In genomic region chr2:233421091-233421816, GRCh38 we compare ENCODE assay signal across 10 cellular contexts.
DNase-seq lines count a peak whose midpoint lies in the region; ATAC-seq and TF ChIP-seq lines count a peak whose summit lies in the region.
"Had no signal": no experiment of that assay in that cellular context is flagged by ENCODE, and none has a peak within 500 bp of the region (broad histone marks: within the 10 kb centered on the region; RNA-seq: fewer than 3 reads in every experiment).

No MANE protein-coding gene starts in this region.

- peaks cover 14% of the 10 kb centered on the region for H3K36me3 Mint-ChIP-seq in activated T-helper 17 cell treated with anti-CD3 and anti-CD28 coated beads, Interleukin-2, amount 50 U/mL, for 72 hours (ENCODE audit: low read depth)

- H3K9me3 Mint-ChIP-seq in activated T-helper 17 cell treated with anti-CD3 and anti-CD28 coated beads, Interleukin-2, amount 50 U/mL, for 72 hours = no peaks in the 10 kb centered on the region

- 63% methylated on average over 14 of the region's 14 CpGs for WGBS in right cardiac atrium

- no peak for TF ChIP-seq CTCF in upper lobe of right lung (IDR thresholded peaks at IDR 0.05)

- H3K27me3 Mint-ChIP-seq in activated T-helper 17 cell treated with anti-CD3 and anti-CD28 coated beads, Interleukin-2, amount 50 U/mL, for 72 hours = no peaks in the 10 kb centered on the region

- ATAC-seq in right cardiac atrium (no peak), Right ventricle myocardium superior (ENCODE audit: poor library complexity) (no peak), upper lobe of right lung (no peak), GM21825 (IDR thresholded peaks at IDR 0.05; ENCODE audit: unreplicated experiment) (no peak)
- ATAC-seq in activated T-helper 17 cell treated with anti-CD3 and anti-CD28 coated beads, Interleukin-2, amount 50 U/mL, for 72 hours (replicated peaks) = no peak

- H3K27me3 ChIP-seq in right cardiac atrium (ENCODE audit: control insufficient read depth, insufficient read depth) (no peaks in the 10 kb centered on the region), mucosa of stomach (ENCODE audit: control insufficient read depth, insufficient read depth, low read length) (no peaks in the 10 kb centered on the region), upper lobe of right lung (no peaks in the 10 kb centered on the region)

- H3K4me3 ChIP-seq in right cardiac atrium (ENCODE audit: low read length) (peak overlapping the region; percentile 52), mucosa of stomach (ENCODE audit: low read length) (peak overlapping the region; percentile 5), upper lobe of right lung (no peak overlapping the region)

- peaks cover 65% of the 10 kb centered on the region for H3K4me1 Mint-ChIP-seq in activated T-helper 17 cell treated with anti-CD3 and anti-CD28 coated beads, Interleukin-2, amount 50 U/mL, for 72 hours

- DNase-seq in right cardiac atrium (peak in 1 of 3 donors; percentile 32), Right ventricle myocardium superior (no peak), upper lobe of right lung (peak; percentile 48), kidney tubule cell (ENCODE audit: low spot score) (no peak), NCI-H446 treated with DMSO at 0.1 percent for 48 hours (lab: John Stamatoyannopoulos, UW) (no peak)
- DNase-seq: erythroblast had no signal

- peak overlapping the region; percentile 94 for H3K27ac Mint-ChIP-seq in activated T-helper 17 cell treated with anti-CD3 and anti-CD28 coated beads, Interleukin-2, amount 50 U/mL, for 72 hours

- intact Hi-C loops in right cardiac atrium (cut with DNase I) (no loop called here), Right ventricle myocardium superior (cut with DNase I) (no loop called here), upper lobe of right lung (cut with DNase I) (no loop called here)

- peaks cover 11% of the 10 kb centered on the region for H3K4me1 ChIP-seq in right cardiac atrium (ENCODE audit: control insufficient read depth, insufficient read depth, low read length)
- H3K4me1 ChIP-seq in mucosa of stomach (ENCODE audit: control insufficient read depth, insufficient read depth, low read length) = peaks cover 81% of the 10 kb centered on the region
- peaks cover 42% of the 10 kb centered on the region for H3K4me1 ChIP-seq in upper lobe of right lung
- H3K4me1 ChIP-seq: parathyroid adenoma had no signal

- H3K9me3 ChIP-seq in right cardiac atrium (ENCODE audit: control insufficient read depth, low read length) (no peaks in the 10 kb centered on the region), mucosa of stomach (ENCODE audit: control insufficient read depth, low read length) (no peaks in the 10 kb centered on the region), upper lobe of right lung (no peaks in the 10 kb centered on the region)

- peak overlapping the region; percentile 87 for H3K4me3 Mint-ChIP-seq in activated T-helper 17 cell treated with anti-CD3 and anti-CD28 coated beads, Interleukin-2, amount 50 U/mL, for 72 hours

- peak overlapping the region; percentile 70 for H3K9ac ChIP-seq in mucosa of stomach (ENCODE audit: low read length)
- H3K9ac ChIP-seq: parathyroid adenoma had no signal

- H3K27ac ChIP-seq in right cardiac atrium (ENCODE audit: low read length) (peak overlapping the region; percentile 25), upper lobe of right lung (peak overlapping the region; percentile 71)

- no peaks in the 10 kb centered on the region for H3K36me3 ChIP-seq in mucosa of stomach (ENCODE audit: control insufficient read depth, insufficient read depth, low read length)
- H3K36me3 ChIP-seq in upper lobe of right lung = no peaks in the 10 kb centered on the region
